Comparison of ENCODE assay signal across 8 cellular contexts in genomic region chr1:85884372-85885035, GRCh38.
DNase-seq lines count a peak whose midpoint lies in the region; ATAC-seq and TF ChIP-seq lines count a peak whose summit lies in the region.

No MANE protein-coding gene starts in this region.

- ATAC-seq in GM21360 (IDR thresholded peaks at IDR 0.05; ENCODE audit: unreplicated experiment) (no peak), GM21390 (IDR thresholded peaks at IDR 0.05; ENCODE audit: unreplicated experiment) (no peak)

- no peak overlapping the region for H3K4me3 ChIP-seq in AG10803 (ENCODE audit: low read length)

- peak; percentile 73 for TF ChIP-seq CTCF in AG10803 (conservative IDR thresholded peaks at IDR 0.05; ENCODE audit: low read length)

- DNase-seq in AG10803 (ENCODE audit: low read depth) (peak; percentile 61), HT-29 (ENCODE audit: low spot score) (peak; percentile 38), amniotic epithelial cell (ENCODE audit: low read depth) (peak; percentile 35), kidney glomerular epithelial cell (lab: John Stamatoyannopoulos, UW) (peak; percentile 70), T1000 (lab: John Stamatoyannopoulos, UW) (no peak)
- DNase-seq in activated CD4-positive, alpha-beta T cell treated with anti-CD3 and anti-CD28 coated beads, Interleukin-2, amount 50 U/mL, for 1 hour = no peak

Comparison
In these comparisons a context has a peak if more than half of its experiments do, and no peak if none do; other contexts are left out.
1. DNase-seq: peak in AG10803 (single experiment), HT-29 (single experiment), amniotic epithelial cell (single experiment) and kidney glomerular epithelial cell (single experiment); none in T1000 (single experiment) and activated CD4-positive, alpha-beta T cell treated with anti-CD3 and anti-CD28 coated beads, Interleukin-2, amount 50 U/mL, for 1 hour (single experiment).